ENCODE assay signal across 9 cellular contexts in the genomic region with DNA sequence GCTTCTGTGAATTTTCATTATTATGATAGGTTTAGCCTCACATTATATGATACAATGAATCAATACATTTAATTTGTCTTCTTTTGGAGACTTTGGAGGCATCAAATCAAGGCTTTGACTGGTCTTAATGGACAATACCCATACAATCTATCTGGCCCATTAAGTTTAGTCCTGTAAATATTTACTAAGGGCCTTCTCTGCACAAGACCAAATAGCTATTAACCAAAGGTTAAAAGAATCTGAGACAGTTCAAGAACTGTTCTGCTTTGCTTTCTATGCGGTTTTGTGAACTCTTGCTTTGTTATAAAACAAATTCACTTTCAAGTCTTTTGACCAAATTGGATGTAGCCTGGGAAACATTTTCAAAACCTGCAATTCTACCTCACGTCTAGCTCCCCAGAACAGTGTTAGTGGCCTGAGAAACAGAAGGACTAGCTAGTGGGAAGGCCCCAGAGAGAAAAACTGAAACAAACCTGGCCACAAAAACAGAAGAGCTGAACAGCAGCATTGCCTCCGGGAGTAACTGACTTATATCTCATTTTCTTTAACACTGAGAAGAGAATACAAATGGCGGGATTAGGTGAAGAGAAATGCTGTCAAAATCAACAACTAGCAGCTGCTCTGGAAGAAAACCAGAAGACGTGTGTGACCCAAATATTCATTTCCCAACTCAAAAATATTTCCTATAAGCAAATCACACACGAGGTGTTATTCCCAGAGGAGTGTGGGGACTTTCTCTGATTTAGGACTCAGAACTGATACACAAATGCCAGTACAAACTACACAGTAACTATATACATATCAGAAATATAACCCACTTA. TPM values are rescaled to one million over a fixed set of nuclear protein-coding genes. Genes with fewer than 3 reads are reported as not detected.
DNase-seq lines count a peak whose midpoint lies in the region; ATAC-seq and TF ChIP-seq lines count a peak whose summit lies in the region.
"Had no signal": no experiment of that assay in that cellular context is flagged by ENCODE, and none has a peak within 500 bp of the region (broad histone marks: within the 10 kb centered on the region; RNA-seq: fewer than 3 reads in every experiment).

No MANE protein-coding gene starts in this region.

- TF ChIP-seq CTCF in lower lobe of right lung (IDR thresholded peaks at IDR 0.05) (no peak), testis (IDR thresholded peaks at IDR 0.05) (no peak)

- H3K27me3 ChIP-seq in adipocyte (replicated peaks; ENCODE audit: control insufficient read depth, insufficient read depth, low read length), result no peaks in the 10 kb centered on the region
- H3K27me3 ChIP-seq in lower lobe of right lung (ENCODE audit: low read depth), result no peaks in the 10 kb centered on the region
- H3K27me3 ChIP-seq in testis, result no peaks in the 10 kb centered on the region

- WGBS in testis, 2 donors, result 49 to 62% methylated on average over 6 of the region's 6 CpGs

- H3K4me1 ChIP-seq in adipocyte (ENCODE audit: control insufficient read depth, insufficient read depth, low read length), result peaks cover 12% of the 10 kb centered on the region
- peaks cover 15% of the 10 kb centered on the region for H3K4me1 ChIP-seq in lower lobe of right lung
- peaks cover 3% of the 10 kb centered on the region for H3K4me1 ChIP-seq in testis

- peak overlapping the region; percentile 80 for H3K27ac ChIP-seq in lower lobe of right lung
- H3K27ac ChIP-seq in testis, result peak overlapping the region; percentile 31 to 55

- peak; percentile 38 for ATAC-seq in HG03175 (IDR thresholded peaks at IDR 0.05; ENCODE audit: unreplicated experiment)
- peak; percentile 5 to 48 for ATAC-seq in lower lobe of right lung

- no peaks in the 10 kb centered on the region for H3K9me3 ChIP-seq in adipocyte (ENCODE audit: control insufficient read depth, low read length)
- no peaks in the 10 kb centered on the region for H3K9me3 ChIP-seq in lower lobe of right lung
- no peaks in the 10 kb centered on the region for H3K9me3 ChIP-seq in testis

- H3K36me3 ChIP-seq in adipocyte (ENCODE audit: control insufficient read depth, insufficient read depth, low read length, severe bottlenecking), result no peaks in the 10 kb centered on the region
- peaks cover 17% of the 10 kb centered on the region for H3K36me3 ChIP-seq in lower lobe of right lung
- H3K36me3 ChIP-seq in testis (ENCODE audit: low read depth, missing control alignments), result no peaks in the 10 kb centered on the region

- H3K9ac ChIP-seq in adipocyte (ENCODE audit: low read length), result peak overlapping the region; percentile 10

- peak; percentile 41 for DNase-seq in activated CD4-positive, alpha-beta T cell treated with anti-CD3 and anti-CD28 coated beads for 48 hours
- DNase-seq in activated CD4-positive, alpha-beta T cell treated with anti-CD3 and anti-CD28 coated beads for 1 hour, result no peak
- peak; percentile 51 for DNase-seq in adipocyte (ENCODE audit: low read depth)
- no peak for DNase-seq in lower lobe of right lung
- no peak for DNase-seq in testis
- DNase-seq in NCI-H510A (lab: John Stamatoyannopoulos, UW), result no peak
- DNase-seq in NCI-H526 treated with DMSO at 0.1 percent for 48 hours (lab: John Stamatoyannopoulos, UW), result no peak

- no peak for TF ChIP-seq POLR2A in testis (IDR thresholded peaks at IDR 0.05)

- peak overlapping the region; percentile 35 for H3K4me3 ChIP-seq in adipocyte (ENCODE audit: low read length)
- peak overlapping the region; percentile 51 for H3K4me3 ChIP-seq in lower lobe of right lung
- H3K4me3 ChIP-seq in testis, result peak overlapping the region in 1 of 2 donors; percentile 32

- intact Hi-C loops in lower lobe of right lung (cut with DNase I), result no loop called here
- intact Hi-C loops in testis (cut with DNase I; ENCODE audit: low total_unique reads), result no loop called here

RNA-seq across cellular contexts. Expression of a gene that starts 0.5 kb away (rescaled TPM):
- total RNA-seq in lower lobe of right lung, result 35.3 TPM
- 1 to 10 TPM; 2.8 to 5.5 TPM for total RNA-seq in testis
- polyA plus RNA-seq in testis (ENCODE audit: insufficient read depth, low read depth, low replicate concordance), result 2.8 TPM

RNA-seq across cellular contexts. Expression of a gene that starts 21.3 kb away (rescaled TPM):
- total RNA-seq in lower lobe of right lung, result 1.2 TPM
- total RNA-seq in testis, result under 1 TPM in 1 of 2 donors, not detected in 1; 0.06 TPM
- 0.21 TPM for polyA plus RNA-seq in testis (ENCODE audit: insufficient read depth, low read depth, low replicate concordance)
- polyA plus RNA-seq: BJ had no signal

RNA-seq across cellular contexts. Expression of a gene that starts 52.6 kb away (rescaled TPM):
- total RNA-seq in lower lobe of right lung, result 12.4 TPM
- 1 to 10 TPM in 1 of 2 donors, under 1 TPM in 1; 0.47 to 1.2 TPM for total RNA-seq in testis
- 1.8 TPM for polyA plus RNA-seq in testis (ENCODE audit: insufficient read depth, low read depth, low replicate concordance)

Comparison
In these comparisons a context has a peak if more than half of its experiments do, and no peak if none do; other contexts are left out.
1. DNase-seq: peak in activated CD4-positive, alpha-beta T cell treated with anti-CD3 and anti-CD28 coated beads for 48 hours (single experiment) and adipocyte (single experiment); none in activated CD4-positive, alpha-beta T cell treated with anti-CD3 and anti-CD28 coated beads for 1 hour (single experiment), lower lobe of right lung (single experiment), testis (single experiment), NCI-H510A (single experiment) and NCI-H526 treated with DMSO at 0.1 percent for 48 hours (single experiment).